ENCODE assay signal across 22 cellular contexts in genomic region chr15:69562564-69562963, GRCh38.
A peak's percentile ranks its signal among the peaks of the same experiment; 100 is the strongest.
DNase-seq lines count a peak whose midpoint lies in the region; ATAC-seq, FAIRE-seq and TF ChIP-seq lines count a peak whose summit lies in the region.
"Had no signal": no experiment of that assay in that cellular context is flagged by ENCODE, and none has a peak within 500 bp of the region (broad histone marks: within the 10 kb centered on the region; RNA-seq: fewer than 3 reads in every experiment).

No MANE protein-coding gene starts in this region.

- ATAC-seq in K562 (peak; percentile 45; the same call in 2 of the 3 replicates), pancreas (peak; percentile 56 to 78 (median 76)), HG03442 (IDR thresholded peaks at IDR 0.05; ENCODE audit: unreplicated experiment) (no peak), HG03039 (IDR thresholded peaks at IDR 0.05; ENCODE audit: unreplicated experiment) (no peak)
- ATAC-seq: activated naive CD8-positive, alpha-beta T cell treated with anti-CD3 and anti-CD28 coated beads, Interleukin-2, amount 50 U/mL, for 24 hours; stimulated activated effector memory CD8-positive, alpha-beta T cell treated with anti-CD3 and anti-CD28 coated beads, Interleukin-12 subunit alpha, Interleukin-12 subunit beta, amount 100 ng/mL, for 72 hours had no signal

- POLR2A ChIA-PET in Caco-2 (lab: Charles Lee) (no interaction called here), K562 (lab: Yijun Ruan, JAX) (no interaction called here)

- no peaks in the 10 kb centered on the region for H3K9me3 ChIP-seq in Caco-2
- H3K9me3 ChIP-seq in K562 (replicated peaks; ENCODE audit: control insufficient read depth, insufficient read depth, low read depth, low read length) = no peaks in the 10 kb centered on the region
- no peaks in the 10 kb centered on the region for H3K9me3 ChIP-seq in pancreas

- FAIRE-seq in K562 (lab: Jason Lieb, UNC) (no peak), pancreas (lab: Jason Lieb, UNC) (no peak)

- peak overlapping the region; percentile 33 for H3K27ac Mint-ChIP-seq in Caco-2 (ENCODE audit: unreplicated experiment)
- H3K27ac Mint-ChIP-seq: activated naive CD8-positive, alpha-beta T cell treated with anti-CD3 and anti-CD28 coated beads, Interleukin-2, amount 50 U/mL, for 24 hours; endodermal cell; stimulated activated effector memory CD8-positive, alpha-beta T cell treated with anti-CD3 and anti-CD28 coated beads, Interleukin-12 subunit alpha, Interleukin-12 subunit beta, amount 100 ng/mL, for 72 hours had no signal

- H4K20me1 ChIP-seq in K562 (replicated peaks; ENCODE audit: control insufficient read depth, insufficient read depth, low read length) = no peaks in the 10 kb centered on the region; the same call in 1 of the 2 replicates

- H3K4me1 ChIP-seq in Caco-2 = peaks cover 35% of the 10 kb centered on the region
- H3K4me1 ChIP-seq in K562 (replicated peaks in 1 of 2; ENCODE audit: control insufficient read depth in 2 of 2, insufficient read depth in 2 of 2, low read length in 2 of 2) = 0 out of 5 replicates have a peak, but pooled peaks cover 0 to 3% of the 10 kb centered on the region in 2 experiments
- H3K4me1 ChIP-seq in pancreas = peaks cover 10 to 31% (median 19%) of the 10 kb centered on the region in 3 donors
- H3K4me1 ChIP-seq: parathyroid adenoma had no signal

- no peak overlapping the region for H2AFZ ChIP-seq in K562 (ENCODE audit: low read depth, low read length)
- H2AFZ ChIP-seq: parathyroid adenoma had no signal

- DNase-seq in Caco-2 (peak; percentile 44 to 45), NCI-H2029 treated with DMSO at 0.1 percent for 48 hours (lab: John Stamatoyannopoulos, UW) (peak; percentile 68), K562 (ENCODE audit: extremely low read depth in 1 of 4, low spot score in 3 of 4) (no peak), pancreas (peak in 1 of 6 donors; percentile 25), ureter (ENCODE audit: low spot score) (no peak)
- DNase-seq: activated CD4-positive, alpha-beta T cell treated with anti-CD3 and anti-CD28 coated beads, Interleukin-2, amount 50 U/mL, for 4 hours; activated effector memory CD4-positive, alpha-beta T cell treated with anti-CD3 and anti-CD28 coated beads, Interleukin-2, amount 50 U/mL, for 16 hours; activated naive CD8-positive, alpha-beta T cell treated with anti-CD3 and anti-CD28 coated beads, Interleukin-2, amount 50 U/mL, for 24 hours; Calu3; EL; endodermal cell; H7; NCI-H1694 treated with DMSO at 0.1 percent for 48 hours; NCI-H526 treated with DMSO at 0.1 percent for 48 hours; OCI-M1; SIG-M5 had no signal

- no peak overlapping the region for H3K4me3 Mint-ChIP-seq in Caco-2 (ENCODE audit: unreplicated experiment)
- H3K4me3 Mint-ChIP-seq: activated naive CD8-positive, alpha-beta T cell treated with anti-CD3 and anti-CD28 coated beads, Interleukin-2, amount 50 U/mL, for 24 hours; brain; endodermal cell; natural killer cell treated with Interleukin-12 subunit alpha and Interleukin-12 subunit beta and Interleukin-15 and Interleukin-18, amount 100 ng/mL, for 72 hours; stimulated activated effector memory CD8-positive, alpha-beta T cell treated with anti-CD3 and anti-CD28 coated beads, Interleukin-12 subunit alpha, Interleukin-12 subunit beta, amount 100 ng/mL, for 72 hours had no signal

- no peaks in the 10 kb centered on the region for H3K27me3 Mint-ChIP-seq in Caco-2 (ENCODE audit: insufficient read depth, unreplicated experiment)

- H3K36me3 ChIP-seq in Caco-2 (ENCODE audit: control insufficient read depth, insufficient read depth, low read length) (no peaks in the 10 kb centered on the region), K562 (ENCODE audit: control insufficient read depth, insufficient read depth, low read length) (no peaks in the 10 kb centered on the region), pancreas (no peaks in the 10 kb centered on the region)

- no peak for TF ChIP-seq CTCF in Caco-2 (IDR thresholded peaks at IDR 0.05; ENCODE audit: insufficient read depth in 1 of 2, low read depth in 1 of 2, low read length in 1 of 2, severe bottlenecking in 1 of 2, unreplicated experiment in 1 of 2)
- TF ChIP-seq CTCF in K562 (IDR thresholded peaks at IDR 0.05 in 2 of 3, conservative IDR thresholded peaks at IDR 0.05 in 1 of 3; ENCODE audit: insufficient read depth in 2 of 3, low read depth in 1 of 3, low read length in 3 of 3) = no peak
- TF ChIP-seq CTCF in pancreas (IDR thresholded peaks at IDR 0.05) = no peak

- no peak overlapping the region for H3K4me2 ChIP-seq in K562 (ENCODE audit: insufficient read depth, low read length)

- in situ Hi-C loops in K562 (cut with MboI) = no loop called here

- no peaks in the 10 kb centered on the region for H3K9me1 ChIP-seq in K562 (ENCODE audit: control insufficient read depth, insufficient read depth, low read length)

- H3K4me3 ChIP-seq in Caco-2 (ENCODE audit: low read depth, low read length) (no peak overlapping the region), K562 (no peak overlapping the region), pancreas (peak overlapping the region in 1 of 4 donors; percentile 1)

- no peak for TF ChIP-seq POLR2A in K562 (conservative IDR thresholded peaks at IDR 0.05)

- no peaks in the 10 kb centered on the region for H3K79me2 ChIP-seq in K562 (ENCODE audit: control insufficient read depth, insufficient read depth, low read length)
- H3K79me2 ChIP-seq: parathyroid adenoma had no signal

- TF ChIP-seq RAD21 in K562 (CRISPR knock-in tag; conservative IDR thresholded peaks at IDR 0.05 in 1 of 2, IDR thresholded peaks at IDR 0.05 in 1 of 2) = no peak

- BruUV-seq in Caco-2 (replicated peaks; lab: Mats Ljungman, UMichigan) (no TSS peak), K562 (replicated peaks; lab: Mats Ljungman, UMichigan) (no TSS peak)

- H3K27ac ChIP-seq in K562 (ENCODE audit: extremely low read depth, low read depth, low read length) (no peak overlapping the region), pancreas (peak overlapping the region; percentile 13 to 63 (median 44))
- H3K27ac ChIP-seq: parathyroid adenoma had no signal

- intact Hi-C loops in Caco-2 (cut with micrococcal nuclease; ENCODE audit: unreplicated experiment) (loop anchor here (1.0 to 5.0 kb wide), 3 partner anchors 8 to 40 kb away; no protein-coding TSS in a partner anchor), K562 (cut with micrococcal nuclease) (no loop called here), pancreas (cut with DNase I) (no loop called here)

- no peaks in the 10 kb centered on the region for H3K36me3 Mint-ChIP-seq in Caco-2 (ENCODE audit: insufficient read depth, unreplicated experiment)
- H3K36me3 Mint-ChIP-seq: brain; natural killer cell treated with Interleukin-12 subunit alpha and Interleukin-12 subunit beta and Interleukin-15 and Interleukin-18, amount 100 ng/mL, for 72 hours; stimulated activated effector memory CD8-positive, alpha-beta T cell treated with anti-CD3 and anti-CD28 coated beads, Interleukin-12 subunit alpha, Interleukin-12 subunit beta, amount 100 ng/mL, for 72 hours had no signal

- H3K4me1 Mint-ChIP-seq in Caco-2 (ENCODE audit: low read depth, unreplicated experiment) = peaks cover 29% of the 10 kb centered on the region
- H3K4me1 Mint-ChIP-seq: stimulated activated effector memory CD8-positive, alpha-beta T cell treated with anti-CD3 and anti-CD28 coated beads, Interleukin-12 subunit alpha, Interleukin-12 subunit beta, amount 100 ng/mL, for 72 hours had no signal

- WGBS in K562 (ENCODE audit: insufficient coverage, low coverage, missing lambda C conversion rate) = 0% methylated on average over 4 of the region's 4 CpGs
- 49 to 52% methylated on average over 4 of the region's 4 CpGs for WGBS in pancreas, 2 donors

- H3K27me3 ChIP-seq in Caco-2 (replicated peaks; ENCODE audit: control insufficient read depth, insufficient read depth, low read length) (no peaks in the 10 kb centered on the region), K562 (ENCODE audit: control insufficient read depth in 2 of 2, insufficient read depth in 2 of 2, low read length in 2 of 2) (peaks cover 13 to 41% of the 10 kb centered on the region in 2 experiments; a peak in 4 of 5 replicates), pancreas (no peaks in the 10 kb centered on the region)

- CTCF ChIA-PET in Caco-2 (lab: Charles Lee) = interaction anchor here (0.6 to 1.4 kb wide), 3 partner anchors 14 to 88 kb away, joined by 3 to 7 read pairs (median 3); no protein-coding TSS in a partner anchor
- CTCF ChIA-PET in K562 (lab: Yijun Ruan, JAX; ENCODE audit: low intra/inter-chr PET ratio) = no interaction called here

- no peak overlapping the region for H3K9ac ChIP-seq in K562 (ENCODE audit: insufficient read depth in 1 of 2, low read depth in 2 of 2, low read length in 2 of 2)
- H3K9ac ChIP-seq: parathyroid adenoma had no signal

- no peak for TF ChIP-seq EP300 in K562 (IDR thresholded peaks at IDR 0.05; ENCODE audit: low read length)

- no peaks in the 10 kb centered on the region for H3K9me3 Mint-ChIP-seq in Caco-2 (ENCODE audit: unreplicated experiment)
- H3K9me3 Mint-ChIP-seq: activated naive CD8-positive, alpha-beta T cell treated with anti-CD3 and anti-CD28 coated beads, Interleukin-2, amount 50 U/mL, for 24 hours; brain; natural killer cell treated with Interleukin-12 subunit alpha and Interleukin-12 subunit beta and Interleukin-15 and Interleukin-18, amount 100 ng/mL, for 72 hours; stimulated activated effector memory CD8-positive, alpha-beta T cell treated with anti-CD3 and anti-CD28 coated beads, Interleukin-12 subunit alpha, Interleukin-12 subunit beta, amount 100 ng/mL, for 72 hours had no signal

TF ChIP-seq in K562, 482 proteins besides CTCF, POLR2A, EP300 and RAD21 (continues in another document):
- TF ChIP-seq TCF7 (IDR thresholded peaks at IDR 0.05; ENCODE audit: borderline replicate concordance) = no peak
- no peak for TF ChIP-seq ZFP91 (CRISPR knock-in tag; IDR thresholded peaks at IDR 0.05)

Comparison
In these comparisons a context has a peak if more than half of its experiments do, and no peak if none do; other contexts are left out.
1. DNase-seq: peak in Caco-2 (2 of 2) and NCI-H2029 treated with DMSO at 0.1 percent for 48 hours (single experiment); none in K562 (0 of 4) and ureter (single experiment).
2. ATAC-seq: peak in K562 (single experiment) and pancreas (4 of 4); none in HG03442 (single experiment) and HG03039 (single experiment).